8 cellular contexts compared by ENCODE assay signal in genomic region chr2:85595378-85596232, GRCh38. TPM values are rescaled to one million over a fixed set of nuclear protein-coding genes. Genes with fewer than 3 reads are reported as not detected.
DNase-seq lines count a peak whose midpoint lies in the region; ATAC-seq and TF ChIP-seq lines count a peak whose summit lies in the region.

A gene with protein sequence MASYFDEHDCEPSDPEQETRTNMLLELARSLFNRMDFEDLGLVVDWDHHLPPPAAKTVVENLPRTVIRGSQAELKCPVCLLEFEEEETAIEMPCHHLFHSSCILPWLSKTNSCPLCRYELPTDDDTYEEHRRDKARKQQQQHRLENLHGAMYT (plus strand): TSS chr2:85595745. CDS start chr2:85595764, 19 bp downstream.

- peak; percentile 99 for DNase-seq in GM04504 (ENCODE audit: low read depth)
- peak; percentile 86 for DNase-seq in NCI-H1048 (lab: John Stamatoyannopoulos, UW)
- DNase-seq in SK-N-SH: peak; percentile 95
- DNase-seq in activated naive CD4-positive, alpha-beta T cell treated with anti-CD3 and anti-CD28 coated beads, Interleukin-2, amount 50 U/mL, for 16 hours: peak; percentile 88
- peak; percentile 97 for DNase-seq in germinal center (ENCODE audit: low spot score)
- DNase-seq in non-pigmented ciliary epithelial cell (ENCODE audit: low read depth): peak; percentile 98
- peak; percentile 100 for DNase-seq in superior temporal gyrus (ENCODE audit: extremely low spot score)

- POLR2A ChIA-PET in SK-N-SH (lab: Yijun Ruan, JAX): interaction anchor here (0.8 to 1.6 kb wide), 8 partner anchors 8 to 175 kb away, joined by 3 to 7 read pairs (median 4); partner anchors contain the start of genes C2orf68 and MAT2A

- peak within 1 kb of the TSS; percentile 95 for H3K4me2 ChIP-seq in SK-N-SH

- WGBS in SK-N-SH (ENCODE audit: low lambda C conversion rate): 0% methylated on average over 42 of the region's 46 CpGs

- H3K4me3 ChIP-seq in SK-N-SH (ENCODE audit: low read depth in 2 of 2, low read length in 1 of 2): peak within 1 kb of the TSS; percentile 86 to 99

- peak; percentile 99 for ATAC-seq in HG02571 (IDR thresholded peaks at IDR 0.05; ENCODE audit: unreplicated experiment)

- TF ChIP-seq CTCF in SK-N-SH (IDR thresholded peaks at IDR 0.05): no peak

- no peaks in the 10 kb centered on the region for H3F3A ChIP-seq in SK-N-SH (replicated peaks; ENCODE audit: insufficient read depth)

- CTCF ChIA-PET in SK-N-SH (lab: Yijun Ruan, JAX): interaction anchor here (0.6 to 1.2 kb wide), 2 partner anchors 10 to 89 kb away, joined by 3 to 5 read pairs; no protein-coding TSS in a partner anchor

- no peaks in the 10 kb centered on the region for H3K9me2 ChIP-seq in SK-N-SH

- no peak for TF ChIP-seq EP300 in SK-N-SH (IDR thresholded peaks at IDR 0.05; ENCODE audit: borderline replicate concordance in 1 of 2, low read depth in 1 of 2, low read length in 1 of 2)

- H3K27ac ChIP-seq in SK-N-SH (ENCODE audit: low read depth in 2 of 2, low read length in 1 of 2): peak within 1 kb of the TSS; percentile 79 to 91

- H3K4me1 ChIP-seq in SK-N-SH (ENCODE audit: control insufficient read depth in 1 of 2, insufficient read depth in 2 of 2, low read depth in 1 of 2, low read length in 1 of 2): peaks cover 0 to 17% of the 10 kb centered on the region in 2 experiments; a peak in 2 of 4 replicates

- H2AFZ ChIP-seq in SK-N-SH (ENCODE audit: low read depth): peak within 1 kb of the TSS; percentile 76

- no peaks in the 10 kb centered on the region for H3K9me3 ChIP-seq in SK-N-SH

- peaks cover 0 to 28% of the 10 kb centered on the region in 2 experiments for H3K36me3 ChIP-seq in SK-N-SH (replicated peaks in 1 of 2; ENCODE audit: control insufficient read depth in 1 of 2, insufficient read depth in 2 of 2, low read length in 1 of 2)

- H3K79me2 ChIP-seq in SK-N-SH (ENCODE audit: insufficient read depth): peaks cover 22% of the 10 kb centered on the region

- no peaks in the 10 kb centered on the region for H4K20me1 ChIP-seq in SK-N-SH (ENCODE audit: insufficient read depth)

- no peak for TF ChIP-seq RAD21 in SK-N-SH (IDR thresholded peaks at IDR 0.05; ENCODE audit: low read length)

- H3K27me3 ChIP-seq in SK-N-SH (ENCODE audit: insufficient read depth): no peaks in the 10 kb centered on the region

- peak within 1 kb of the TSS; percentile 94 for H3K9ac ChIP-seq in SK-N-SH

TF ChIP-seq in SK-N-SH, 30 proteins besides CTCF, POLR2A, EP300 and RAD21 (continues in another document):
- peak; percentile 66 for TF ChIP-seq NFIC (IDR thresholded peaks at IDR 0.05; ENCODE audit: borderline replicate concordance)
- TF ChIP-seq PBX3 (IDR thresholded peaks at IDR 0.05): no peak
- TF ChIP-seq RCOR1 (IDR thresholded peaks at IDR 0.05; ENCODE audit: low read length): no peak
- TF ChIP-seq ELF1 (IDR thresholded peaks at IDR 0.05): peak; percentile 91
- 0 out of 2 replicates have a peak, but pooled peaks have one; percentile 17 for TF ChIP-seq SIN3A (IDR thresholded peaks at IDR 0.05; ENCODE audit: borderline replicate concordance, low read depth, low read length)
- TF ChIP-seq, protein P1, sequence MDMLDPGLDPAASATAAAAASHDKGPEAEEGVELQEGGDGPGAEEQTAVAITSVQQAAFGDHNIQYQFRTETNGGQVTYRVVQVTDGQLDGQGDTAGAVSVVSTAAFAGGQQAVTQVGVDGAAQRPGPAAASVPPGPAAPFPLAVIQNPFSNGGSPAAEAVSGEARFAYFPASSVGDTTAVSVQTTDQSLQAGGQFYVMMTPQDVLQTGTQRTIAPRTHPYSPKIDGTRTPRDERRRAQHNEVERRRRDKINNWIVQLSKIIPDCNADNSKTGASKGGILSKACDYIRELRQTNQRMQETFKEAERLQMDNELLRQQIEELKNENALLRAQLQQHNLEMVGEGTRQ (IDR thresholded peaks at IDR 0.05; ENCODE audit: borderline replicate concordance, low read depth, low read length): peak; percentile 64
- TF ChIP-seq TCF12 (IDR thresholded peaks at IDR 0.05): no peak
- no peak for TF ChIP-seq MEF2A (IDR thresholded peaks at IDR 0.05; ENCODE audit: borderline replicate concordance, low read depth)
- peak; percentile 89 for TF ChIP-seq YY1 (IDR thresholded peaks at IDR 0.05; ENCODE audit: low read depth)
- TF ChIP-seq, protein P2, sequence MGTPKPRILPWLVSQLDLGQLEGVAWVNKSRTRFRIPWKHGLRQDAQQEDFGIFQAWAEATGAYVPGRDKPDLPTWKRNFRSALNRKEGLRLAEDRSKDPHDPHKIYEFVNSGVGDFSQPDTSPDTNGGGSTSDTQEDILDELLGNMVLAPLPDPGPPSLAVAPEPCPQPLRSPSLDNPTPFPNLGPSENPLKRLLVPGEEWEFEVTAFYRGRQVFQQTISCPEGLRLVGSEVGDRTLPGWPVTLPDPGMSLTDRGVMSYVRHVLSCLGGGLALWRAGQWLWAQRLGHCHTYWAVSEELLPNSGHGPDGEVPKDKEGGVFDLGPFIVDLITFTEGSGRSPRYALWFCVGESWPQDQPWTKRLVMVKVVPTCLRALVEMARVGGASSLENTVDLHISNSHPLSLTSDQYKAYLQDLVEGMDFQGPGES (IDR thresholded peaks at IDR 0.05; ENCODE audit: low read depth, low read length): peak; percentile 68
- TF ChIP-seq EZH2phosphoT487 (IDR thresholded peaks at IDR 0.05; ENCODE audit: borderline replicate concordance, low read depth): no peak
- no peak for TF ChIP-seq GATA2 (CRISPR knock-in tag; IDR thresholded peaks at IDR 0.05)
- no peak for TF ChIP-seq JUND (IDR thresholded peaks at IDR 0.05)
- TF ChIP-seq CHD2 (IDR thresholded peaks at IDR 0.05; ENCODE audit: low read length, partially characterized antibody): peak; percentile 73
- TF ChIP-seq POLR2AphosphoS5 (IDR thresholded peaks at IDR 0.05; ENCODE audit: low read depth, low read length): peak; percentile 87
- no peak for TF ChIP-seq RXRA (IDR thresholded peaks at IDR 0.05; ENCODE audit: borderline replicate concordance, low read depth)
- no peak for TF ChIP-seq REST (IDR thresholded peaks at IDR 0.05; ENCODE audit: low read depth, low read length)
- TF ChIP-seq SMC3 (IDR thresholded peaks at IDR 0.05; ENCODE audit: low read depth, low read length): no peak
- TF ChIP-seq ZBTB33 (IDR thresholded peaks at IDR 0.05; ENCODE audit: borderline replicate concordance, low read depth): no peak
- TF ChIP-seq MXI1 (IDR thresholded peaks at IDR 0.05; ENCODE audit: low read depth, low read length): peak; percentile 80
- peak; percentile 61 for TF ChIP-seq GABPA (IDR thresholded peaks at IDR 0.05; ENCODE audit: low read depth)
- no peak for TF ChIP-seq TEAD4 (IDR thresholded peaks at IDR 0.05; ENCODE audit: borderline replicate concordance, insufficient read depth)
- TF ChIP-seq FOSL2 (IDR thresholded peaks at IDR 0.05; ENCODE audit: borderline replicate concordance, low read depth): no peak; the same call in 1 of the 2 replicates

RNA-seq across cellular contexts. Expression of the gene that starts here (rescaled TPM):
- 312 and 353 TPM in 2 replicates for polyA plus RNA-seq in SK-N-SH (2012; rRNA removed)
- polyA plus RNA-seq in SK-N-SH (2012; cell fraction: cytosol; rRNA removed): 256 and 277 TPM in 2 replicates
- 222 and 297 TPM in 2 replicates for polyA plus RNA-seq in SK-N-SH (2012; cell fraction: nucleus; rRNA removed)

Comparison
In these comparisons a context has a peak if more than half of its experiments do, and no peak if none do; other contexts are left out.
1. Peak in every context shown above with its lines: DNase-seq, ATAC-seq, H3K4me3 ChIP-seq and H3K27ac ChIP-seq.